Comparison of ENCODE assay signal across 1 cellular context in the genomic region with DNA sequence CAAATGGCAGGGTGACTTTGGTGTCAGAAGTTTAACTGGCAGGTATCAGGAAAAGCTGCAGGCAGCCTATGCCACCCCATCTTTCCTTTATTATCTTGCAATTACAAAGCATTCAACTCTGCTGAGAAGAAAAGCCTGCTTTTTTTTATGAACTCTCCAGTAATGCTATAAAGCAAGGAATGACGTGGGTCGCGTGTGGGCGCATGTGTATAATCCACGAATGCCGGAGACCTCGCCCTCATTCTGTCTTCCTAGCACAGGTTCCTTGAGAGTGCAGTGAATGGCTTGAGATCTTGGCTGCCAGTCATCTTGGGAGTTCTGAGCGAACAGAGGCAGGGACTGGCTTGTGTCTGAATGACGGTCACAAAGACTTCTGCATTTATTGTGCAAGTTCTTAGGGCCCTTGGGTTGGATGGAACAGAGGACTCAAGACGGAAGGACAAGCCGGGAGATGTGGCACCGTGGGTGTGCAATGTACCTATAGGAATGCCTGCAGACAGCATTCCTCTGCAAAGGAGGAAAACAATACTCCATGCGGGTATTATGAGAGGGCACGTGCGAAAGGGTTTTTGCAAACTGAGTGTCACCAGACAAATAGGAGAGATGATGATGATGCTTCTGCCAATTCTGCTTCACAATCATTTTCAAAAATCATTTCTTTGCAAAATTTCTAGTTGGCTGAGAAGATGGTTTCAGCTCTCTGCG.
TF ChIP-seq lines count a peak whose summit lies in the region.

No MANE protein-coding gene starts in this region.

TF ChIP-seq in HepG2, 621 proteins besides CTCF, POLR2A, EP300 and RAD21 (continued from another document):
- TF ChIP-seq, protein P1, sequence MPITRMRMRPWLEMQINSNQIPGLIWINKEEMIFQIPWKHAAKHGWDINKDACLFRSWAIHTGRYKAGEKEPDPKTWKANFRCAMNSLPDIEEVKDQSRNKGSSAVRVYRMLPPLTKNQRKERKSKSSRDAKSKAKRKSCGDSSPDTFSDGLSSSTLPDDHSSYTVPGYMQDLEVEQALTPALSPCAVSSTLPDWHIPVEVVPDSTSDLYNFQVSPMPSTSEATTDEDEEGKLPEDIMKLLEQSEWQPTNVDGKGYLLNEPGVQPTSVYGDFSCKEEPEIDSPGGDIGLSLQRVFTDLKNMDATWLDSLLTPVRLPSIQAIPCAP (CRISPR knock-in tag; IDR thresholded peaks at IDR 0.05; ENCODE audit: low read depth): no peak
